Comparison of ENCODE assay signal across 1 cellular context in genomic region chrX:6371353-6371752, GRCh38.
TF ChIP-seq lines count a peak whose summit lies in the region.

No MANE protein-coding gene starts in this region.

TF ChIP-seq in H1, 55 proteins besides CTCF, POLR2A, EP300 and RAD21:
- TF ChIP-seq TBP (IDR thresholded peaks at IDR 0.05; ENCODE audit: low read depth, low read length) (no peak), CHD7 (IDR thresholded peaks at IDR 0.05; ENCODE audit: insufficient replicate concordance, low read length) (no peak), MAFK (IDR thresholded peaks at IDR 0.05; ENCODE audit: low read depth, low read length) (no peak), FOSL1 (IDR thresholded peaks at IDR 0.05; ENCODE audit: insufficient read depth, low read depth, low read length) (no peak), CBX5 (IDR thresholded peaks at IDR 0.05; ENCODE audit: low read depth, low read length) (no peak), POLR2AphosphoS5 (IDR thresholded peaks at IDR 0.05; ENCODE audit: low read depth, low read length) (no peak)
TF ChIP-seq in H1: peak in this region for 0.
